1 cellular context compared by ENCODE assay signal in the genomic region with DNA sequence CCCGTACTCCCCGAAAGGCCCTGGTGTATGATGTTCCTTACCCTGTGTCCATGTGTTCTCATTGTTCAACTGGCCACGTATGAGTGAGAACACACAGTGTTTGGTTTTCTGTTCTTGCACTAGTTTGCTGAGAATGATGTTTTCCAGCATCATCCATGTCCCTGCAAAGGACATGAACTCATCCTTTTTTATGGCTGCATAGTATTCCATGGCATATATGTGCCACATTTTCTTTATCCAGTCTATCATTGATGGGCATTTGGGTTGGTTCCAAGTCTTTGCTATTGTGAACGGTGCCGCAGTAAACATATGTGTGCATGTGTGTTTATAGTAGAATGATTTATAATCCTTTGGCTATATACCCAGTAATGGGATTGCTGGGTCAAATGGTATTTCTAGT. TPM values are rescaled to one million over a fixed set of nuclear protein-coding genes. Genes with fewer than 3 reads are reported as not detected.
"Had no signal": no experiment of that assay in that cellular context is flagged by ENCODE, and none has a peak within 500 bp of the region (broad histone marks: within the 10 kb centered on the region; RNA-seq: fewer than 3 reads in every experiment).

No MANE protein-coding gene starts in this region.

RNA-seq across cellular contexts. Expression of gene CACNA1C, which starts 49.9 kb away (rescaled TPM):
- polyA plus RNA-seq: keratinocyte had no signal
